In the genomic region with DNA sequence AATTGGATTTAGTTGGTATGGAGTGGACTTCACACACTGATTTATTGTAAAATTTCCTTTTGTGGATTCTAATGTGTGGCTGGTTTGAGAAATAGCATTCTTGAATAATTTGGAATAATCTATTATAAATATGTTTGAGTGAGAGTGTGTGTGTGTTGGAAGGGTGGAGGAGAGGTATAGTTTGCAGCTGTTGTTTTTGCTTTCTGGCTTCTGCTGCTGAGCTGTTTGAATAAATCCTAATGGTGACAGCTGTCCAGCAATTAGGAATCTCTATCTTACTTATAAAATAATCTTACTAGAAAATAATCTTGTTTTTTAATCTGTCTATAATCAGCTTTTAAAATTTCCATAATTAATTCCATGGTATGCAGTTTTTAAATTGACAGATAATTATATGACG, we compare ENCODE assay signal across 13 cellular contexts.
DNase-seq lines count a peak whose midpoint lies in the region; ATAC-seq lines count a peak whose summit lies in the region.
"Had no signal": no experiment of that assay in that cellular context is flagged by ENCODE, and none has a peak within 500 bp of the region (broad histone marks: within the 10 kb centered on the region; RNA-seq: fewer than 3 reads in every experiment).

No MANE protein-coding gene starts in this region.

- no peaks in the 10 kb centered on the region for H3K9me3 Mint-ChIP-seq in activated T-helper 17 cell treated with anti-CD3 and anti-CD28 coated beads, Interleukin-2, amount 50 U/mL, for 72 hours
- H3K9me3 Mint-ChIP-seq: H9 had no signal

- DNase-seq in D341Med (ENCODE audit: low spot score) (peak; percentile 50), NCI-H1694 (lab: John Stamatoyannopoulos, UW) (peak; percentile 24), NCI-H82 treated with DMSO at 0.1 percent for 48 hours (lab: John Stamatoyannopoulos, UW; ENCODE audit: unreplicated experiment) (peak; percentile 90), myocyte (ENCODE audit: low read depth) (peak; percentile 74), T-helper 2 cell (no peak)
- DNase-seq: ACHN; CD4-positive, CD25-positive, alpha-beta regulatory T cell; DMS79; GOT3; H9 had no signal

- no peak overlapping the region for H3K4me3 Mint-ChIP-seq in activated T-helper 17 cell treated with anti-CD3 and anti-CD28 coated beads, Interleukin-2, amount 50 U/mL, for 72 hours
- H3K4me3 Mint-ChIP-seq: CD4-positive, CD25-positive, alpha-beta regulatory T cell; H9 had no signal

- no peak for ATAC-seq in GM21528 (IDR thresholded peaks at IDR 0.05; ENCODE audit: low FRiP score, unreplicated experiment)
- ATAC-seq in activated T-helper 17 cell treated with anti-CD3 and anti-CD28 coated beads, Interleukin-2, amount 50 U/mL, for 72 hours (replicated peaks), result no peak
- ATAC-seq: GM12878 had no signal

- no peaks in the 10 kb centered on the region for H3K4me1 Mint-ChIP-seq in activated T-helper 17 cell treated with anti-CD3 and anti-CD28 coated beads, Interleukin-2, amount 50 U/mL, for 72 hours
- H3K4me1 Mint-ChIP-seq: CD4-positive, CD25-positive, alpha-beta regulatory T cell; H9 had no signal

- no peak overlapping the region for H3K27ac Mint-ChIP-seq in activated T-helper 17 cell treated with anti-CD3 and anti-CD28 coated beads, Interleukin-2, amount 50 U/mL, for 72 hours
- H3K27ac Mint-ChIP-seq: CD4-positive, CD25-positive, alpha-beta regulatory T cell; H9 had no signal

- H3K36me3 Mint-ChIP-seq in activated T-helper 17 cell treated with anti-CD3 and anti-CD28 coated beads, Interleukin-2, amount 50 U/mL, for 72 hours (ENCODE audit: low read depth), result no peaks in the 10 kb centered on the region
- H3K36me3 Mint-ChIP-seq: CD4-positive, CD25-positive, alpha-beta regulatory T cell had no signal

- H3K27me3 Mint-ChIP-seq in activated T-helper 17 cell treated with anti-CD3 and anti-CD28 coated beads, Interleukin-2, amount 50 U/mL, for 72 hours, result no peaks in the 10 kb centered on the region
- H3K27me3 Mint-ChIP-seq: CD4-positive, CD25-positive, alpha-beta regulatory T cell had no signal

Comparison
In these comparisons a context has a peak if more than half of its experiments do, and no peak if none do; other contexts are left out.
1. DNase-seq: peak in D341Med (single experiment), NCI-H1694 (single experiment), NCI-H82 treated with DMSO at 0.1 percent for 48 hours (single experiment) and myocyte (single experiment); none in T-helper 2 cell (0 of 5).